ENCODE assay signal across 8 cellular contexts in genomic region chr4:185534534-185534849, GRCh38. TPM values are rescaled to one million over a fixed set of nuclear protein-coding genes. Genes with fewer than 3 reads are reported as not detected.
A peak's percentile ranks its signal among the peaks of the same experiment; 100 is the strongest.
DNase-seq lines count a peak whose midpoint lies in the region; ATAC-seq and TF ChIP-seq lines count a peak whose summit lies in the region.

No MANE protein-coding gene starts in this region.

- peaks cover 8% of the 10 kb centered on the region; the same call in 1 of the 2 replicates for H3F3A ChIP-seq in MM.1S (ENCODE audit: insufficient read depth, low read length)

- H3K9me2 ChIP-seq in MM.1S (replicated peaks; ENCODE audit: insufficient read depth, low read length): no peaks in the 10 kb centered on the region

- H3K27me3 Mint-ChIP-seq in natural killer cell treated with Interleukin-12 subunit alpha and Interleukin-12 subunit beta and Interleukin-15 and Interleukin-18, amount 100 ng/mL, for 72 hours: peaks cover 26 to 28% of the 10 kb centered on the region in 2 donors

- no peaks in the 10 kb centered on the region for H3K9me3 Mint-ChIP-seq in natural killer cell treated with Interleukin-12 subunit alpha and Interleukin-12 subunit beta and Interleukin-15 and Interleukin-18, amount 100 ng/mL, for 72 hours

- H3K4me2 ChIP-seq in MM.1S (ENCODE audit: low read depth, low read length): peak overlapping the region; percentile 83

- H3K4me3 Mint-ChIP-seq in natural killer cell treated with Interleukin-12 subunit alpha and Interleukin-12 subunit beta and Interleukin-15 and Interleukin-18, amount 100 ng/mL, for 72 hours: no peak overlapping the region

- ATAC-seq in left lung: peak; percentile 61
- ATAC-seq in natural killer cell treated with Interleukin-12 subunit alpha and Interleukin-12 subunit beta and Interleukin-15 and Interleukin-18, amount 100 ng/mL, for 72 hours: no peak

- H3K27ac ChIP-seq in MM.1S (ENCODE audit: low read length) (peak overlapping the region; percentile 60; the same call in 1 of the 2 replicates), caudate nucleus (ENCODE audit: low read depth, low read length) (peak overlapping the region; percentile 13), left lung (peak overlapping the region; percentile 75 to 84), stomach smooth muscle (ENCODE audit: low read length) (peak overlapping the region; percentile 100)

- H3K9ac ChIP-seq in MM.1S (ENCODE audit: low read length): peak overlapping the region; percentile 97
- peak overlapping the region; percentile 90 to 97 for H3K9ac ChIP-seq in stomach smooth muscle (ENCODE audit: low read length in 2 of 2)

- no peaks in the 10 kb centered on the region for H3K9me3 ChIP-seq in MM.1S (replicated peaks; ENCODE audit: insufficient read depth, low read length)
- H3K9me3 ChIP-seq in left lung: no peaks in the 10 kb centered on the region
- no peaks in the 10 kb centered on the region for H3K9me3 ChIP-seq in stomach smooth muscle (ENCODE audit: control insufficient read depth in 2 of 2, low read length in 2 of 2)

- H3K4me1 ChIP-seq in MM.1S (ENCODE audit: low read length) (peaks cover 15% of the 10 kb centered on the region), left lung (peaks cover 2 to 12% of the 10 kb centered on the region in 2 donors), stomach smooth muscle (ENCODE audit: control insufficient read depth, insufficient read depth, low read length) (peaks cover 30% of the 10 kb centered on the region)

- peaks cover 52% of the 10 kb centered on the region for H3K79me2 ChIP-seq in MM.1S (ENCODE audit: low read length)

- no peak for TF ChIP-seq CTCF in MM.1S (IDR thresholded peaks at IDR 0.05; ENCODE audit: low read length)
- no peak for TF ChIP-seq CTCF in left lung (IDR thresholded peaks at IDR 0.05)

- H3K4me3 ChIP-seq in MM.1S (ENCODE audit: low read length) (peak overlapping the region; percentile 89), left lung (peak overlapping the region; percentile 52 to 74), stomach smooth muscle (ENCODE audit: low read length in 2 of 2) (peak overlapping the region; percentile 94)

- no peaks in the 10 kb centered on the region for H4K20me1 ChIP-seq in MM.1S (ENCODE audit: insufficient read depth, low read length)

- H3K36me3 ChIP-seq in MM.1S (replicated peaks; ENCODE audit: insufficient read depth, low read length) (no peaks in the 10 kb centered on the region), left lung (no peaks in the 10 kb centered on the region), stomach smooth muscle (ENCODE audit: control insufficient read depth in 2 of 2, insufficient read depth in 2 of 2, low read length in 2 of 2) (peaks cover 2% of the 10 kb centered on the region in 2 donors)

- H3K27ac Mint-ChIP-seq in natural killer cell treated with Interleukin-12 subunit alpha and Interleukin-12 subunit beta and Interleukin-15 and Interleukin-18, amount 100 ng/mL, for 72 hours: no peak overlapping the region

- DNase-seq in MM.1S (no peak), caudate nucleus (lab: John Stamatoyannopoulos, UW) (no peak), left lung (no peak), NCI-H82 (lab: John Stamatoyannopoulos, UW) (no peak), globus pallidus (ENCODE audit: low spot score) (no peak), hypothalamus (lab: John Stamatoyannopoulos, UW) (no peak)
- DNase-seq in natural killer cell treated with Interleukin-12 subunit alpha and Interleukin-12 subunit beta and Interleukin-15 and Interleukin-18, amount 100 ng/mL, for 72 hours (ENCODE audit: low spot score): no peak

- H3K4me1 Mint-ChIP-seq in natural killer cell treated with Interleukin-12 subunit alpha and Interleukin-12 subunit beta and Interleukin-15 and Interleukin-18, amount 100 ng/mL, for 72 hours (ENCODE audit: low read depth in 2 of 2): no peaks in the 10 kb centered on the region

- H3K36me3 Mint-ChIP-seq in natural killer cell treated with Interleukin-12 subunit alpha and Interleukin-12 subunit beta and Interleukin-15 and Interleukin-18, amount 100 ng/mL, for 72 hours: no peaks in the 10 kb centered on the region

- no peaks in the 10 kb centered on the region for H3K27me3 ChIP-seq in MM.1S (replicated peaks; ENCODE audit: insufficient read depth, low read length)
- peaks cover 0 to 50% of the 10 kb centered on the region in 2 donors for H3K27me3 ChIP-seq in left lung
- H3K27me3 ChIP-seq in stomach smooth muscle (ENCODE audit: control insufficient read depth in 1 of 2, insufficient read depth in 2 of 2, low read length in 2 of 2): no peaks in the 10 kb centered on the region

- intact Hi-C loops in left lung (cut with DNase I): no loop called here

- peak overlapping the region; percentile 9; the same call in 1 of the 2 replicates for H2AFZ ChIP-seq in MM.1S (ENCODE audit: low read length)

RNA-seq across cellular contexts. Expression of gene PDLIM3, which starts 0.8 kb away (rescaled TPM):
- total RNA-seq in left lung: 10 to 100 TPM; 33.6 to 43.1 TPM
- total RNA-seq in natural killer cell treated with Interleukin-12 subunit alpha and Interleukin-12 subunit beta and Interleukin-15 and Interleukin-18, amount 100 ng/mL, for 72 hours: not detected

Comparison
In these comparisons a context has a peak if more than half of its experiments do, and no peak if none do; other contexts are left out.
1. H3K27ac ChIP-seq: peak in every context shown above with its lines; median percentile 100 in stomach smooth muscle; 80 in left lung; 60 in MM.1S; 13 in caudate nucleus.
2. RNA of gene PDLIM3, which starts 0.8 kb away (total RNA-seq): 33.6 to 43.1 TPM in left lung; not detected in natural killer cell treated with Interleukin-12 subunit alpha and Interleukin-12 subunit beta and Interleukin-15 and Interleukin-18, amount 100 ng/mL, for 72 hours; every median in the first group is over 10 times any median in the second.
3. Peak in every context shown above with its lines, with median percentiles within 50 percentile points of each other: H3K4me3 ChIP-seq.